In genomic region chr2:63056309-63057065, GRCh38 we compare ENCODE assay signal across 10 cellular contexts. TPM values are rescaled to one million over a fixed set of nuclear protein-coding genes. Genes with fewer than 3 reads are reported as not detected.
DNase-seq lines count a peak whose midpoint lies in the region; ATAC-seq, FAIRE-seq and TF ChIP-seq lines count a peak whose summit lies in the region.
"Had no signal": no experiment of that assay in that cellular context is flagged by ENCODE, and none has a peak within 500 bp of the region (broad histone marks: within the 10 kb centered on the region; RNA-seq: fewer than 3 reads in every experiment).

No MANE protein-coding gene starts in this region.

- TF ChIP-seq POLR2A in GM12891 (IDR thresholded peaks at IDR 0.05; ENCODE audit: low read depth, low read length): no peak

- DNase-seq in CD8-positive, alpha-beta T cell: no peak
- peak in 1 of 2 donors; percentile 19 for DNase-seq in memory B cell (ENCODE audit: low spot score in 2 of 2)
- no peak for DNase-seq in GM12891 (ENCODE audit: insufficient read length, low spot score)
- no peak for DNase-seq in NCI-H774 (lab: John Stamatoyannopoulos, UW)
- no peak for DNase-seq in SKM-1 treated with dmso at 0.1 percent for 144 hours (lab: John Stamatoyannopoulos, UW; ENCODE audit: unreplicated experiment)
- DNase-seq: RPMI8226 had no signal

- no peaks in the 10 kb centered on the region for H3K36me3 Mint-ChIP-seq in CD8-positive, alpha-beta T cell
- peaks cover 4% of the 10 kb centered on the region for H3K36me3 Mint-ChIP-seq in activated naive CD8-positive, alpha-beta T cell
- H3K36me3 Mint-ChIP-seq in memory B cell: no peaks in the 10 kb centered on the region

- peak overlapping the region; percentile 21 for H3K27ac Mint-ChIP-seq in CD8-positive, alpha-beta T cell
- H3K27ac Mint-ChIP-seq in activated naive CD8-positive, alpha-beta T cell: no peak overlapping the region
- H3K27ac Mint-ChIP-seq in memory B cell: peak overlapping the region; percentile 24

- H3K27me3 ChIP-seq in CD8-positive, alpha-beta T cell (ENCODE audit: insufficient read depth, low read length): peaks cover 65% of the 10 kb centered on the region

- TF ChIP-seq CTCF in CD8-positive, alpha-beta T cell (IDR thresholded peaks at IDR 0.05): no peak

- POLR2A ChIA-PET in CD8-positive, alpha-beta T cell (lab: Charles Lee): no interaction called here

- H3K9me3 Mint-ChIP-seq in CD8-positive, alpha-beta T cell: peaks cover 2% of the 10 kb centered on the region
- H3K9me3 Mint-ChIP-seq in activated naive CD8-positive, alpha-beta T cell (ENCODE audit: low read depth): no peaks in the 10 kb centered on the region
- peaks cover 3% of the 10 kb centered on the region for H3K9me3 Mint-ChIP-seq in memory B cell

- H3K9me3 ChIP-seq in CD8-positive, alpha-beta T cell (ENCODE audit: low read length): no peaks in the 10 kb centered on the region

- H3K27me3 Mint-ChIP-seq in CD8-positive, alpha-beta T cell (ENCODE audit: low read depth): peaks cover 72% of the 10 kb centered on the region
- H3K27me3 Mint-ChIP-seq in activated naive CD8-positive, alpha-beta T cell: peaks cover 47% of the 10 kb centered on the region
- H3K27me3 Mint-ChIP-seq in memory B cell: peaks cover 47% of the 10 kb centered on the region

- intact Hi-C loops in CD8-positive, alpha-beta T cell (cut with DNase I, micrococcal nuclease): loop anchor here in 1 of 2 experiments (5.0 kb wide), 1 partner anchor 786 kb away; the partner anchor contains the start of gene UGP2

- CTCF ChIA-PET in CD8-positive, alpha-beta T cell (lab: Charles Lee): no interaction called here

- no peak for FAIRE-seq in GM12891 (lab: Jason Lieb, UNC)

- H3K4me1 ChIP-seq in CD8-positive, alpha-beta T cell (ENCODE audit: insufficient read depth, low read length): peaks cover 61% of the 10 kb centered on the region

- no peak for ATAC-seq in CD8-positive, alpha-beta T cell
- ATAC-seq in HG02623 (IDR thresholded peaks at IDR 0.05; ENCODE audit: unreplicated experiment) (peak; percentile 35), memory B cell (ENCODE audit: low read depth) (peak; percentile 26), GM19452 (IDR thresholded peaks at IDR 0.05; ENCODE audit: unreplicated experiment) (no peak)

- no peaks in the 10 kb centered on the region for H3K36me3 ChIP-seq in CD8-positive, alpha-beta T cell (ENCODE audit: insufficient read depth, low read length)

- H3K27ac ChIP-seq in CD8-positive, alpha-beta T cell (ENCODE audit: low read depth, low read length): no peak overlapping the region

- H3K4me3 Mint-ChIP-seq in CD8-positive, alpha-beta T cell: peak overlapping the region; percentile 2
- peak overlapping the region; percentile 46 for H3K4me3 Mint-ChIP-seq in activated naive CD8-positive, alpha-beta T cell
- H3K4me3 Mint-ChIP-seq in memory B cell: peak overlapping the region; percentile 52

- H3K4me3 ChIP-seq in CD8-positive, alpha-beta T cell (ENCODE audit: low read depth, low read length): no peak overlapping the region

- H3K4me1 Mint-ChIP-seq in CD8-positive, alpha-beta T cell (ENCODE audit: low read depth): peaks cover 66% of the 10 kb centered on the region
- H3K4me1 Mint-ChIP-seq in activated naive CD8-positive, alpha-beta T cell (ENCODE audit: low read depth): peaks cover 64% of the 10 kb centered on the region
- peaks cover 34% of the 10 kb centered on the region for H3K4me1 Mint-ChIP-seq in memory B cell

TF ChIP-seq in GM12891, 5 proteins besides CTCF, POLR2A, EP300 and RAD21:
- TF ChIP-seq POU2F2 (IDR thresholded peaks at IDR 0.05; ENCODE audit: low read depth, low read length): no peak
TF ChIP-seq in GM12891: peak in this region for 0.

RNA-seq across cellular contexts. Expression of gene OTX1, which starts 5.9 kb away (rescaled TPM):
- not detected for total RNA-seq in CD8-positive, alpha-beta T cell
- polyA plus RNA-seq in GM12891 (2012; ENCODE audit: low read depth, missing spikeins): 0.17 TPM
- total RNA-seq: subcutaneous adipose tissue had no signal

Comparison
In these comparisons a context has a peak if more than half of its experiments do, and no peak if none do; other contexts are left out.
1. ATAC-seq: peak in HG02623 (single experiment) and memory B cell (single experiment); none in CD8-positive, alpha-beta T cell (single experiment) and GM19452 (single experiment).
2. H3K4me3 Mint-ChIP-seq: peak in every context shown above with its lines; median percentile 52 in memory B cell; 46 in activated naive CD8-positive, alpha-beta T cell; 2 in CD8-positive, alpha-beta T cell.